In the genomic region with DNA sequence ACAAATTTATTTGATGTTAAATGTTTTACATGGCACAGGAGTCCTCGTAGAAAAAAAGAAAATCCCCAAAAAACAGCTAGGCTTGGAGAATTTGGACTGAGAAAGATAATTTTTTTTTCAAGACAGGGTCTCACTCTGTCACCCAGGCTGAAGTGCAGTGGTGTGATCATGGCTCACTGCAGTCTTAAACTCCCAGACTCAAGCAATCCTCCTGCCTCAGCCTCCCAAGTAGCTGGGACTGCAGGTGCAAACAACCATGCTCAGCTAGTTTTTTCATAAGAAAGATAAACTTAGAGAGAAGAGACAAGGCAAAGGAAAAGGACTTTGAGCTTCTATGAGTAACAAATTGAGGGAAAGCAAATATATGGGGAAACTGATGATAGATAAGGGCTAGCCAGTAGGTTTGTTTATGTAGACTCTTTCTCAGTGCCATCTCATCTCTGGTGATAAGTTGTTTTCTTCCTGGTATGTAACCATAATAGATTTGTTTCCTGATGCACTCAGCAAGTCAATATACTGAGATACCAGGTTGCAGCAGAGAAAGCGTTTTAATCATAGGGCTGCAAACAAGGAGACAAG, we compare ENCODE assay signal across 22 cellular contexts. TPM values are rescaled to one million over a fixed set of nuclear protein-coding genes. Genes with fewer than 3 reads are reported as not detected.
DNase-seq lines count a peak whose midpoint lies in the region; ATAC-seq, FAIRE-seq and TF ChIP-seq lines count a peak whose summit lies in the region.
"Had no signal": no experiment of that assay in that cellular context is flagged by ENCODE, and none has a peak within 500 bp of the region (broad histone marks: within the 10 kb centered on the region; RNA-seq: fewer than 3 reads in every experiment).

No MANE protein-coding gene starts in this region.

- H4K20me1 ChIP-seq in HepG2 (ENCODE audit: insufficient read depth, low read length), result no peaks in the 10 kb centered on the region
- H4K20me1 ChIP-seq: BLaER1 treated with 17β-estradiol and CSF1 and Interleukin-3, amounts not matched to agents 10 nM and 100 nM had no signal

- no peak for DNase-seq in CD4-positive, alpha-beta memory T cell
- DNase-seq in HepG2 (ENCODE audit: low spot score) (peak; percentile 87), SHP77 (lab: John Stamatoyannopoulos, UW) (no peak), mucosa of gallbladder (ENCODE audit: low spot score) (no peak)
- DNase-seq: AML-193, DMS153, DND-41, MM.1S, NCI-H1417, NCI-H1694, NCI-H2081, NCI-H524, NCI-H748 treated with DMSO at 0.1 percent for 48 hours had no signal

- TF ChIP-seq CTCF in HepG2 (CRISPR knock-in tag; IDR thresholded peaks at IDR 0.05), result no peak

- H3K27me3 ChIP-seq in CD4-positive, alpha-beta memory T cell (ENCODE audit: insufficient read depth, low read length), result no peaks in the 10 kb centered on the region
- H3K27me3 ChIP-seq in HUES48 (ENCODE audit: control insufficient read depth, insufficient read depth, low read length) (no peaks in the 10 kb centered on the region), HepG2 (ENCODE audit: control insufficient read depth in 1 of 2, insufficient read depth in 2 of 2, low read length in 2 of 2) (no peaks in the 10 kb centered on the region)
- H3K27me3 ChIP-seq: BLaER1 treated with 17β-estradiol and CSF1 and Interleukin-3, amounts not matched to agents 10 nM and 100 nM; SJSA1 had no signal

- POLR2A ChIA-PET in CD4-positive, alpha-beta memory T cell (lab: Charles Lee; ENCODE audit: partially characterized antibody), result interaction anchor here (0.8 to 1.4 kb wide), 3 partner anchors 13 to 36 kb away, joined by 3 to 4 read pairs (median 4); a partner anchor contains a TSS
- POLR2A ChIA-PET in HepG2 (lab: Yijun Ruan, JAX), result interaction anchor here (0.7 to 2.8 kb wide), 6 partner anchors 9 to 137 kb away, joined by 3 to 23 read pairs (median 6); a partner anchor contains a TSS

- TF ChIP-seq RAD21 in HepG2 (CRISPR knock-in tag; IDR thresholded peaks at IDR 0.05), result no peak

- no peak overlapping the region for H3K27ac ChIP-seq in CD4-positive, alpha-beta memory T cell (ENCODE audit: low read depth, low read length)
- peak overlapping the region; percentile 11 for H3K27ac ChIP-seq in HUES48 (ENCODE audit: low read depth, low read length)
- H3K27ac ChIP-seq in HepG2 (ENCODE audit: extremely low read length, insufficient read depth, low read length), result peak overlapping the region; percentile 55
- H3K27ac ChIP-seq: A549; BLaER1 treated with 17β-estradiol and CSF1 and Interleukin-3, amounts not matched to agents 10 nM and 100 nM; KMS-11; SJSA1 had no signal

- FAIRE-seq in HepG2 (lab: Jason Lieb, UNC), result peak; percentile 63
- FAIRE-seq: A549, GM12892 had no signal

- peaks cover 15 to 29% (median 21%) of the 10 kb centered on the region in 4 donors for H3K4me1 Mint-ChIP-seq in CD4-positive, alpha-beta memory T cell
- peaks cover 14% of the 10 kb centered on the region for H3K4me1 Mint-ChIP-seq in activated T-helper 17 cell treated with anti-CD3 and anti-CD28 coated beads, Interleukin-2, amount 50 U/mL, for 72 hours

- no peaks in the 10 kb centered on the region for H3K36me3 ChIP-seq in CD4-positive, alpha-beta memory T cell (ENCODE audit: insufficient read depth, low read length)
- H3K36me3 ChIP-seq in HUES48 (ENCODE audit: control insufficient read depth, insufficient read depth, low read length) (no peaks in the 10 kb centered on the region), HepG2 (replicated peaks in 1 of 2; ENCODE audit: control insufficient read depth in 1 of 2, insufficient read depth in 2 of 2, low read length in 2 of 2) (no peaks in the 10 kb centered on the region)
- H3K36me3 ChIP-seq: BLaER1 treated with 17β-estradiol and CSF1 and Interleukin-3, amounts not matched to agents 10 nM and 100 nM; SJSA1 had no signal

- ATAC-seq in activated T-helper 17 cell treated with anti-CD3 and anti-CD28 coated beads, Interleukin-2, amount 50 U/mL, for 72 hours (replicated peaks), result peak; percentile 23
- ATAC-seq in HepG2, result peak; percentile 87
- ATAC-seq in HG02678 (IDR thresholded peaks at IDR 0.05; ENCODE audit: unreplicated experiment), result no peak
- ATAC-seq: A549 had no signal

- H2AFZ ChIP-seq in HepG2 (ENCODE audit: low read length), result no peak overlapping the region

- peak overlapping the region in 2 of 8 donors; percentile 1 to 3 for H3K4me3 Mint-ChIP-seq in CD4-positive, alpha-beta memory T cell
- H3K4me3 Mint-ChIP-seq in activated T-helper 17 cell treated with anti-CD3 and anti-CD28 coated beads, Interleukin-2, amount 50 U/mL, for 72 hours, result no peak overlapping the region
- H3K4me3 Mint-ChIP-seq: IgD-negative memory B cell had no signal

- 32% methylated on average over 2 of the region's 2 CpGs for WGBS in HepG2 (ENCODE audit: low lambda C conversion rate)

- H3K4me1 ChIP-seq in CD4-positive, alpha-beta memory T cell (ENCODE audit: insufficient read depth, low read length), result peaks cover 15% of the 10 kb centered on the region
- H3K4me1 ChIP-seq in HUES48 (ENCODE audit: control insufficient read depth, insufficient read depth, low read length), result 0 out of 2 replicates have a peak, but pooled peaks cover 2% of the 10 kb centered on the region
- H3K4me1 ChIP-seq in HepG2 (ENCODE audit: insufficient read depth, low read length), result peaks cover 57% of the 10 kb centered on the region
- H3K4me1 ChIP-seq: A549, SJSA1 had no signal

- no peaks in the 10 kb centered on the region for H3K27me3 Mint-ChIP-seq in CD4-positive, alpha-beta memory T cell
- H3K27me3 Mint-ChIP-seq in activated T-helper 17 cell treated with anti-CD3 and anti-CD28 coated beads, Interleukin-2, amount 50 U/mL, for 72 hours, result no peaks in the 10 kb centered on the region
- H3K27me3 Mint-ChIP-seq: IgD-negative memory B cell had no signal

- TF ChIP-seq EP300 in HepG2 (IDR thresholded peaks at IDR 0.05; ENCODE audit: low read depth in 2 of 2, low read length in 2 of 2), result peak in 1 of 2 experiments; percentile 81; a peak in 2 of 4 replicates
- TF ChIP-seq EP300 in HepG2 (CRISPR knock-in tag; IDR thresholded peaks at IDR 0.05; ENCODE audit: borderline replicate concordance), result no peak; the same call in 1 of the 2 replicates

- no peaks in the 10 kb centered on the region for H3K79me2 ChIP-seq in HepG2 (ENCODE audit: insufficient read depth, low read length)

- no TSS peak for BruUV-seq in HepG2 (replicated peaks; lab: Mats Ljungman, UMichigan)

- no peaks in the 10 kb centered on the region for H3K9me3 ChIP-seq in CD4-positive, alpha-beta memory T cell (ENCODE audit: control insufficient read depth in 1 of 2, low read length in 2 of 2)
- peaks cover 13% of the 10 kb centered on the region for H3K9me3 ChIP-seq in HUES48 (ENCODE audit: control insufficient read depth, insufficient read depth, low read length)
- H3K9me3 ChIP-seq in HepG2 (ENCODE audit: low read length), result no peaks in the 10 kb centered on the region
- H3K9me3 ChIP-seq: A549, SJSA1 had no signal

- intact Hi-C loops in CD4-positive, alpha-beta memory T cell (cut with micrococcal nuclease), result no loop called here
- intact Hi-C loops in HepG2 (cut with micrococcal nuclease; ENCODE audit: unreplicated experiment), result loop anchor here (1.0 to 5.0 kb wide), 2 partner anchors 26 to 81 kb away; a partner anchor contains a TSS

- peaks cover 0 to 2% (median 0%) of the 10 kb centered on the region in 8 donors for H3K9me3 Mint-ChIP-seq in CD4-positive, alpha-beta memory T cell
- no peaks in the 10 kb centered on the region for H3K9me3 Mint-ChIP-seq in activated T-helper 17 cell treated with anti-CD3 and anti-CD28 coated beads, Interleukin-2, amount 50 U/mL, for 72 hours
- H3K9me3 Mint-ChIP-seq: IgD-negative memory B cell had no signal

- H3K9ac ChIP-seq in HUES48 (ENCODE audit: low read depth, low read length), result no peak overlapping the region
- no peak overlapping the region for H3K9ac ChIP-seq in HepG2 (ENCODE audit: insufficient read depth, low read depth, low read length)
- H3K9ac ChIP-seq: BLaER1 treated with 17β-estradiol and CSF1 and Interleukin-3, amounts not matched to agents 10 nM and 100 nM; KMS-11 had no signal

- no peak overlapping the region for H3K4me3 ChIP-seq in CD4-positive, alpha-beta memory T cell (ENCODE audit: low read length in 2 of 2)
- H3K4me3 ChIP-seq in HUES48 (ENCODE audit: low read depth, low read length), result no peak overlapping the region
- no peak overlapping the region; a peak in 1 of 6 replicates for H3K4me3 ChIP-seq in HepG2 (replicated peaks in 1 of 3; ENCODE audit: insufficient read depth in 1 of 3, low read depth in 2 of 3, low read length in 3 of 3)
- H3K4me3 ChIP-seq: A549; BLaER1 treated with 17β-estradiol and CSF1 and Interleukin-3, amounts not matched to agents 10 nM and 100 nM; SJSA1 had no signal

- H3K27ac Mint-ChIP-seq in CD4-positive, alpha-beta memory T cell, result peak overlapping the region in 6 of 7 donors; percentile 9 to 90 (median 28)
- H3K27ac Mint-ChIP-seq in activated T-helper 17 cell treated with anti-CD3 and anti-CD28 coated beads, Interleukin-2, amount 50 U/mL, for 72 hours, result peak overlapping the region; percentile 78

- no peaks in the 10 kb centered on the region for H3K36me3 Mint-ChIP-seq in CD4-positive, alpha-beta memory T cell
- no peaks in the 10 kb centered on the region for H3K36me3 Mint-ChIP-seq in activated T-helper 17 cell treated with anti-CD3 and anti-CD28 coated beads, Interleukin-2, amount 50 U/mL, for 72 hours (ENCODE audit: low read depth)
- H3K36me3 Mint-ChIP-seq: IgD-negative memory B cell had no signal

- H3K4me2 ChIP-seq in HepG2 (ENCODE audit: low read depth, low read length), result peak overlapping the region; percentile 56
- H3K4me2 ChIP-seq: A549, KMS-11 had no signal

- TF ChIP-seq POLR2A in HepG2 (IDR thresholded peaks at IDR 0.05; ENCODE audit: insufficient read depth in 1 of 2, low read depth in 2 of 2, low read length in 2 of 2), result no peak

- in situ Hi-C loops in HepG2 (cut with HindIII; ENCODE audit: extremely low pct_ligation_motif_present, low pct_unique_long_range_greater_than_20kb), result no loop called here

- CTCF ChIA-PET in CD4-positive, alpha-beta memory T cell (lab: Charles Lee; ENCODE audit: partially characterized antibody), result no interaction called here
- CTCF ChIA-PET in HepG2 (lab: Yijun Ruan, JAX; ENCODE audit: low intra/inter-chr PET ratio, low total read pairs), result no interaction called here

RNA-seq across cellular contexts. Expression of a gene that starts 13.1 kb away (rescaled TPM):
- 10 to 100 TPM; 23.3 to 24.8 TPM for total RNA-seq in CD4-positive, alpha-beta memory T cell
- polyA plus RNA-seq in CD4-positive, alpha-beta memory T cell, result 10 to 100 TPM; 35.5 to 47.8 TPM
- total RNA-seq in activated T-helper 17 cell treated with anti-CD3 and anti-CD28 coated beads, Interleukin-2, amount 50 U/mL, for 72 hours, result 10 to 100 TPM; 31.6 to 49.9 TPM
- 39.2 and 58.8 TPM in 2 replicates for total RNA-seq in HepG2 (2016; rRNA removed; fragmentation: Illumina TruSeq; extraction: Trizol)
- total RNA-seq in HepG2 (2016; cell fraction: cytosol; rRNA removed; fragmentation: Illumina TruSeq; extraction: Trizol; ENCODE audit: low read depth), result 5.9 and 9.4 TPM in 2 replicates
- total RNA-seq in HepG2 (2016; cell fraction: insoluble cytoplasmic fraction; rRNA removed; fragmentation: Illumina TruSeq; extraction: Trizol), result 39.0 and 54.2 TPM in 2 replicates
- 12.3 and 15.0 TPM in 2 replicates for total RNA-seq in HepG2 (2016; cell fraction: membrane; rRNA removed; fragmentation: Illumina TruSeq; extraction: Trizol)
- total RNA-seq in HepG2 (2016; cell fraction: nucleus; rRNA removed; fragmentation: Illumina TruSeq; extraction: Trizol), result 24.1 and 28.7 TPM in 2 replicates
- polyA plus RNA-seq in HepG2 (2011; rRNA removed), result 9.7 and 10.8 TPM in 2 replicates
- 7.7 and 11.4 TPM in 2 replicates for polyA plus RNA-seq in HepG2 (2011; cell fraction: cytosol; rRNA removed)
- polyA plus RNA-seq in HepG2 (2011; cell fraction: nucleus; rRNA removed), result 2.7 and 3.7 TPM in 2 replicates
- 15.9 and 19.2 TPM in 2 replicates for polyA plus RNA-seq in HepG2 (2012)
- polyA plus RNA-seq in HepG2 (2016; cell fraction: cytosol; fragmentation: Illumina TruSeq; extraction: Trizol; ENCODE audit: low read depth), result 4.5 and 4.8 TPM in 2 replicates
- 47.0 and 48.5 TPM in 2 replicates for polyA plus RNA-seq in HepG2 (2016; cell fraction: insoluble cytoplasmic fraction; fragmentation: Illumina TruSeq; extraction: Trizol; ENCODE audit: low read depth)
- polyA plus RNA-seq in HepG2 (2016; cell fraction: membrane; fragmentation: Illumina TruSeq; extraction: Trizol; ENCODE audit: low read depth), result 5.4 and 7.1 TPM in 2 replicates
- 18.5 and 19.0 TPM in 2 replicates for polyA plus RNA-seq in HepG2 (2016; cell fraction: nucleus; fragmentation: Illumina TruSeq; extraction: Trizol; ENCODE audit: insufficient read depth, low read depth)
- polyA minus RNA-seq in HepG2 (2011; rRNA and poly(A)+ RNA removed; ENCODE audit: low replicate concordance), result 6.8 and 12.0 TPM in 2 replicates
- 9.9 and 10.6 TPM in 2 replicates for polyA minus RNA-seq in HepG2 (2011; cell fraction: cytosol; rRNA and poly(A)+ RNA removed)
- 15.3 and 18.4 TPM in 2 replicates for polyA minus RNA-seq in HepG2 (2011; cell fraction: nucleus; rRNA and poly(A)+ RNA removed)
- 13.2 TPM for total RNA-seq in mucosa of gallbladder

RNA-seq across cellular contexts. Expression of a gene that starts 25.4 kb away (rescaled TPM):
- 100 to 1,000 TPM; 172 to 189 TPM for total RNA-seq in CD4-positive, alpha-beta memory T cell
- polyA plus RNA-seq in CD4-positive, alpha-beta memory T cell, result 100 to 1,000 TPM; 117 to 155 TPM
- total RNA-seq in activated T-helper 17 cell treated with anti-CD3 and anti-CD28 coated beads, Interleukin-2, amount 50 U/mL, for 72 hours, result 100 to 1,000 TPM; 196 to 205 TPM
- total RNA-seq in HepG2 (2016; rRNA removed; fragmentation: Illumina TruSeq; extraction: Trizol), result 78.2 and 112 TPM in 2 replicates
- total RNA-seq in HepG2 (2016; cell fraction: cytosol; rRNA removed; fragmentation: Illumina TruSeq; extraction: Trizol; ENCODE audit: low read depth), result 14.5 and 16.7 TPM in 2 replicates
- 82.5 and 107 TPM in 2 replicates for total RNA-seq in HepG2 (2016; cell fraction: insoluble cytoplasmic fraction; rRNA removed; fragmentation: Illumina TruSeq; extraction: Trizol)
- 54.6 and 70.9 TPM in 2 replicates for total RNA-seq in HepG2 (2016; cell fraction: membrane; rRNA removed; fragmentation: Illumina TruSeq; extraction: Trizol)
- total RNA-seq in HepG2 (2016; cell fraction: nucleus; rRNA removed; fragmentation: Illumina TruSeq; extraction: Trizol), result 54.7 and 55.6 TPM in 2 replicates
- 33.5 and 44.1 TPM in 2 replicates for polyA plus RNA-seq in HepG2 (2011; rRNA removed)
- polyA plus RNA-seq in HepG2 (2011; cell fraction: cytosol; rRNA removed), result 15.8 and 23.7 TPM in 2 replicates
- 18.2 and 22.6 TPM in 2 replicates for polyA plus RNA-seq in HepG2 (2011; cell fraction: nucleus; rRNA removed)
- 83.3 and 110 TPM in 2 replicates for polyA plus RNA-seq in HepG2 (2012)
- polyA plus RNA-seq in HepG2 (2016; cell fraction: cytosol; fragmentation: Illumina TruSeq; extraction: Trizol; ENCODE audit: low read depth), result 41.6 and 45.1 TPM in 2 replicates
- 232 and 235 TPM in 2 replicates for polyA plus RNA-seq in HepG2 (2016; cell fraction: insoluble cytoplasmic fraction; fragmentation: Illumina TruSeq; extraction: Trizol; ENCODE audit: low read depth)
- 95.6 and 104 TPM in 2 replicates for polyA plus RNA-seq in HepG2 (2016; cell fraction: membrane; fragmentation: Illumina TruSeq; extraction: Trizol; ENCODE audit: low read depth)
- 137 and 146 TPM in 2 replicates for polyA plus RNA-seq in HepG2 (2016; cell fraction: nucleus; fragmentation: Illumina TruSeq; extraction: Trizol; ENCODE audit: insufficient read depth, low read depth)
- polyA minus RNA-seq in HepG2 (2011; rRNA and poly(A)+ RNA removed; ENCODE audit: low replicate concordance), result 3.3 and 7.8 TPM in 2 replicates
- polyA minus RNA-seq in HepG2 (2011; cell fraction: cytosol; rRNA and poly(A)+ RNA removed), result 18.8 and 31.0 TPM in 2 replicates
- 35.7 and 41.9 TPM in 2 replicates for polyA minus RNA-seq in HepG2 (2011; cell fraction: nucleus; rRNA and poly(A)+ RNA removed)
- 139 TPM for total RNA-seq in mucosa of gallbladder

RNA-seq across cellular contexts. Expression of a gene that starts 35.6 kb away (rescaled TPM):
- total RNA-seq in CD4-positive, alpha-beta memory T cell, result 10 to 100 TPM; 69.7 to 69.8 TPM
- 10 to 100 TPM in 1 of 2 donors, 1 to 10 TPM in 1; 9.7 to 11.8 TPM for polyA plus RNA-seq in CD4-positive, alpha-beta memory T cell
- total RNA-seq in activated T-helper 17 cell treated with anti-CD3 and anti-CD28 coated beads, Interleukin-2, amount 50 U/mL, for 72 hours, result 10 to 100 TPM; 16.5 to 26.8 TPM
- total RNA-seq in HepG2 (2016; rRNA removed; fragmentation: Illumina TruSeq; extraction: Trizol) (10.0 and 10.3 TPM in 2 replicates), mucosa of gallbladder (16.5 TPM)
- total RNA-seq in HepG2 (2016; cell fraction: cytosol; rRNA removed; fragmentation: Illumina TruSeq; extraction: Trizol; ENCODE audit: low read depth), result 1.3 and 1.9 TPM in 2 replicates
- 10.8 and 11.2 TPM in 2 replicates for total RNA-seq in HepG2 (2016; cell fraction: insoluble cytoplasmic fraction; rRNA removed; fragmentation: Illumina TruSeq; extraction: Trizol)
- total RNA-seq in HepG2 (2016; cell fraction: membrane; rRNA removed; fragmentation: Illumina TruSeq; extraction: Trizol), result 2.2 and 3.4 TPM in 2 replicates
- total RNA-seq in HepG2 (2016; cell fraction: nucleus; rRNA removed; fragmentation: Illumina TruSeq; extraction: Trizol), result 22.1 and 23.4 TPM in 2 replicates
- polyA plus RNA-seq in HepG2 (2011; rRNA removed), result 9.1 and 10.4 TPM in 2 replicates
- 1.7 and 2.6 TPM in 2 replicates for polyA plus RNA-seq in HepG2 (2011; cell fraction: cytosol; rRNA removed)
- polyA plus RNA-seq in HepG2 (2011; cell fraction: nucleus; rRNA removed), result 14.9 and 23.6 TPM in 2 replicates
- polyA plus RNA-seq in HepG2 (2012), result 9.9 and 11.9 TPM in 2 replicates
- 0.11 and 0.23 TPM in 2 replicates for polyA plus RNA-seq in HepG2 (2016; cell fraction: cytosol; fragmentation: Illumina TruSeq; extraction: Trizol; ENCODE audit: low read depth)
- polyA plus RNA-seq in HepG2 (2016; cell fraction: insoluble cytoplasmic fraction; fragmentation: Illumina TruSeq; extraction: Trizol; ENCODE audit: low read depth), result 5.3 and 5.9 TPM in 2 replicates
- 0.72 and 0.73 TPM in 2 replicates for polyA plus RNA-seq in HepG2 (2016; cell fraction: membrane; fragmentation: Illumina TruSeq; extraction: Trizol; ENCODE audit: low read depth)
- polyA plus RNA-seq in HepG2 (2016; cell fraction: nucleus; fragmentation: Illumina TruSeq; extraction: Trizol; ENCODE audit: insufficient read depth, low read depth), result 27.4 and 29.8 TPM in 2 replicates
- 2.9 and 12.0 TPM in 2 replicates for polyA minus RNA-seq in HepG2 (2011; rRNA and poly(A)+ RNA removed; ENCODE audit: low replicate concordance)
- polyA minus RNA-seq in HepG2 (2011; cell fraction: cytosol; rRNA and poly(A)+ RNA removed), result 5.9 and 6.9 TPM in 2 replicates
- polyA minus RNA-seq in HepG2 (2011; cell fraction: nucleus; rRNA and poly(A)+ RNA removed), result 81.1 and 99.0 TPM in 2 replicates
